In genomic region chr6:37407948-37408347, GRCh38 we compare ENCODE assay signal across 24 cellular contexts.
"Had no signal": no experiment of that assay in that cellular context is flagged by ENCODE, and none has a peak within 500 bp of the region (broad histone marks: within the 10 kb centered on the region; RNA-seq: fewer than 3 reads in every experiment).

No MANE protein-coding gene starts in this region.

- DNase-seq: activated CD4-positive, alpha-beta memory T cell treated with anti-CD3 and anti-CD28 coated beads for 36 hours; activated CD4-positive, alpha-beta T cell treated with anti-CD3 and anti-CD28 coated beads, Interleukin-2, amount 10 ng/mL, durations not matched to agents 24 days and 14 days; activated CD4-positive, CD25-positive, alpha-beta regulatory T cell treated with anti-CD3 and anti-CD28 coated beads, Interleukin-2, amount 50 U/mL, for 72 hours; activated CD8-positive, alpha-beta memory T cell treated with anti-CD3 and anti-CD28 coated beads for 24 hours; activated gamma-delta T cell; activated naive CD4-positive, alpha-beta T cell treated with anti-CD3 and anti-CD28 coated beads for 36 hours; activated T-cell treated with anti-CD3 and anti-CD28 coated beads, Interleukin-2, amount 50 U/mL, for 4 hours; amygdala; central memory CD4-positive, alpha-beta T cell; MM.1S; NCI-H1105; NCI-H1436 treated with DMSO at 0.1 percent for 48 hours; NCI-H187; NCI-H2081 treated with DMSO at 0.1 percent for 48 hours; NCI-H226; NCI-H526; PC-3; SHP77; T-helper 17 cell; T-helper 9 cell had no signal

- H3K9me3 ChIP-seq: SJSA1 had no signal

- H3K9ac ChIP-seq: KMS-11 had no signal

- H3K36me3 ChIP-seq: SJSA1 had no signal

- H3K4me1 ChIP-seq: SJSA1 had no signal

- H3K4me3 ChIP-seq: SJSA1 had no signal

- H3K4me2 ChIP-seq: KMS-11 had no signal

- H3K27ac ChIP-seq: KMS-11, SJSA1 had no signal

- FAIRE-seq: RCC 7860 had no signal

- ATAC-seq: activated T-cell treated with anti-CD3 and anti-CD28 coated beads, Interleukin-2, amount 50 U/mL, for 4 hours; PC-3; T-helper 17 cell; WTC11 had no signal
